In genomic region chr18:50089702-50090101, GRCh38 we compare ENCODE assay signal across 2 cellular contexts.
TF ChIP-seq lines count a peak whose summit lies in the region.

No MANE protein-coding gene starts in this region.

TF ChIP-seq in HepG2, 621 proteins besides CTCF, POLR2A, EP300 and RAD21 (continues in another document):
- TF ChIP-seq SSRP1 (CRISPR knock-in tag; IDR thresholded peaks at IDR 0.05) (no peak), RAD51 (IDR thresholded peaks at IDR 0.05; ENCODE audit: borderline replicate concordance) (no peak), ZNF513 (CRISPR knock-in tag; conservative IDR thresholded peaks at IDR 0.05) (no peak), POLR2AphosphoS5 (IDR thresholded peaks at IDR 0.05; ENCODE audit: low read depth, low read length) (no peak), E2F5 (CRISPR knock-in tag; conservative IDR thresholded peaks at IDR 0.05) (no peak), ZHX2 (IDR thresholded peaks at IDR 0.05; ENCODE audit: low read depth) (no peak), ZHX2 (CRISPR knock-in tag; IDR thresholded peaks at IDR 0.05; ENCODE audit: borderline replicate concordance) (no peak), CERS6 (CRISPR knock-in tag; IDR thresholded peaks at IDR 0.05) (no peak), JDP2 (CRISPR knock-in tag; IDR thresholded peaks at IDR 0.05; ENCODE audit: borderline replicate concordance) (no peak), GRHL1 (CRISPR knock-in tag; conservative IDR thresholded peaks at IDR 0.05) (no peak), ZNF33A (CRISPR knock-in tag; IDR thresholded peaks at IDR 0.05; ENCODE audit: borderline replicate concordance) (no peak), ZNF552 (CRISPR knock-in tag; IDR thresholded peaks at IDR 0.05; ENCODE audit: borderline replicate concordance) (no peak), TERF1 (CRISPR knock-in tag; IDR thresholded peaks at IDR 0.05) (no peak)

TF ChIP-seq in H1, 55 proteins besides CTCF, POLR2A, EP300 and RAD21:
- TF ChIP-seq YY1 (IDR thresholded peaks at IDR 0.05; ENCODE audit: low read depth, low read length) = peak; percentile 74; the same call in 1 of the 2 replicates
- no peak for TF ChIP-seq CEBPB (IDR thresholded peaks at IDR 0.05; ENCODE audit: low read depth, low read length)
- TF ChIP-seq JUND (IDR thresholded peaks at IDR 0.05; ENCODE audit: low read length) = no peak
- no peak for TF ChIP-seq CTBP2 (IDR thresholded peaks at IDR 0.05; ENCODE audit: borderline replicate concordance, insufficient read depth, insufficient read length, low read length)
- TF ChIP-seq KDM1A (IDR thresholded peaks at IDR 0.05; ENCODE audit: borderline replicate concordance, low read length) = no peak
- TF ChIP-seq PHF8 (conservative IDR thresholded peaks at IDR 0.05; ENCODE audit: low read depth, low read length) = no peak
- no peak for TF ChIP-seq SRF (IDR thresholded peaks at IDR 0.05; ENCODE audit: low read depth, low read length)
- peak; percentile 44; the same call in 1 of the 2 replicates for TF ChIP-seq MAX (IDR thresholded peaks at IDR 0.05)
- TF ChIP-seq SP2 (IDR thresholded peaks at IDR 0.05; ENCODE audit: low read length) = no peak
- TF ChIP-seq JUN (IDR thresholded peaks at IDR 0.05; ENCODE audit: low read depth, low read length) = no peak
- TF ChIP-seq CHD1 (IDR thresholded peaks at IDR 0.05; ENCODE audit: low read depth, low read length) = no peak
TF ChIP-seq in H1: peak in this region for 2.
